ENCODE assay signal across 12 cellular contexts in the genomic region with DNA sequence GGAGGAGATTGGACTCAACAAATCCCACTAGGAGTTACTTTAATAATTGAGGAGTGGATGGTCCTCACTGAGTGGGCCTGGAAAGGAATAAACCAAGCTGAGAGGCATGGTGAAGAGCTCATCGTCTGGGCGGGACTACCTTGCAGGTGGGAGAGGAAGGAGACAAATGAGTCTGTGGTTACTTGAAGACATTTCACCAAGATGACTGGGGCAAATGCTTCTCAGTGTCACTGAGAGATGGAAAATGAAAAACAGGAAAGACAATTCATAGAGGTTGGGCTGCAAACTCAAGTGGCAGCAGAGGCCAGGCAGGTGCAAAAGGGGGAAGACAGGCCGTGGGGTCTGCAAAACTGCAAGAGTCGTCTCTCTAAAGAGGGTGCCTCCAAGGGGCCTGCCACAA. TPM values are rescaled to one million over a fixed set of nuclear protein-coding genes. Genes with fewer than 3 reads are reported as not detected.
A peak's percentile ranks its signal among the peaks of the same experiment; 100 is the strongest.
DNase-seq lines count a peak whose midpoint lies in the region; ATAC-seq and TF ChIP-seq lines count a peak whose summit lies in the region.
"Had no signal": no experiment of that assay in that cellular context is flagged by ENCODE, and none has a peak within 500 bp of the region (broad histone marks: within the 10 kb centered on the region; RNA-seq: fewer than 3 reads in every experiment).

No MANE protein-coding gene starts in this region.

- H3K9me3 ChIP-seq in SK-N-MC (ENCODE audit: low read depth, low read length) (no peaks in the 10 kb centered on the region), psoas muscle (peaks cover 2% of the 10 kb centered on the region)
- H3K9me3 ChIP-seq: body of pancreas, tibial artery had no signal

- H3K4me3 Mint-ChIP-seq in T-helper 2 cell treated with Interferon-gamma antibody and Interleukin-4, amounts not matched to agents 5 μg/mL and 100 μg/mL, for 36 hours = peak overlapping the region; percentile 90
- no peak overlapping the region for H3K4me3 Mint-ChIP-seq in dendritic cell treated with granulocyte-macrophage colony-stimulating factor and Interleukin-4, amounts not matched to agents 40 ng/mL and 50 ng/mL, for 4 days
- peak overlapping the region; percentile 88 for H3K4me3 Mint-ChIP-seq in stimulated activated effector memory CD8-positive, alpha-beta T cell treated with anti-CD3 and anti-CD28 coated beads, Interleukin-12 subunit alpha, Interleukin-12 subunit beta, amount 100 ng/mL, for 72 hours

- H3K36me3 ChIP-seq in SK-N-MC (ENCODE audit: insufficient read depth, low read length) = peaks cover 4% of the 10 kb centered on the region
- no peaks in the 10 kb centered on the region for H3K36me3 ChIP-seq in psoas muscle (ENCODE audit: insufficient read depth in 1 of 2, low read depth in 1 of 2)
- H3K36me3 ChIP-seq: tibial artery had no signal

- DNase-seq in T-helper 2 cell treated with Interferon-gamma antibody and Interleukin-4, amounts not matched to agents 5 μg/mL and 100 μg/mL, for 36 hours (ENCODE audit: low spot score) = no peak
- DNase-seq in T-helper 2 cell = no peak
- DNase-seq in SK-N-MC (ENCODE audit: low read depth, low spot score) = no peak
- DNase-seq in stimulated activated effector memory CD8-positive, alpha-beta T cell treated with anti-CD3 and anti-CD28 coated beads, Interleukin-12 subunit alpha, Interleukin-12 subunit beta, amount 100 ng/mL, for 72 hours (ENCODE audit: low spot score in 2 of 2) = no peak
- DNase-seq in psoas muscle = no peak
- DNase-seq: body of pancreas, nucleus accumbens, SHP77, tibial artery had no signal

- intact Hi-C loops in dendritic cell treated with granulocyte-macrophage colony-stimulating factor and Interleukin-4, amounts not matched to agents 40 ng/mL and 50 ng/mL, for 4 days (cut with micrococcal nuclease) = no loop called here
- intact Hi-C loops in psoas muscle (cut with DNase I) = no loop called here

- H3K27ac ChIP-seq in SK-N-MC (peak overlapping the region; percentile 83), psoas muscle (no peak overlapping the region)

- no peak for ATAC-seq in stimulated activated effector memory CD8-positive, alpha-beta T cell treated with anti-CD3 and anti-CD28 coated beads, Interleukin-12 subunit alpha, Interleukin-12 subunit beta, amount 100 ng/mL, for 72 hours
- ATAC-seq in HG02938 (IDR thresholded peaks at IDR 0.05; ENCODE audit: unreplicated experiment) (no peak), HG02981 (IDR thresholded peaks at IDR 0.05; ENCODE audit: unreplicated experiment) (no peak), psoas muscle (no peak)
- ATAC-seq: body of pancreas had no signal

- peaks cover 34% of the 10 kb centered on the region for H3K4me1 Mint-ChIP-seq in T-helper 2 cell treated with Interferon-gamma antibody and Interleukin-4, amounts not matched to agents 5 μg/mL and 100 μg/mL, for 36 hours (ENCODE audit: low read depth)
- peaks cover 52% of the 10 kb centered on the region for H3K4me1 Mint-ChIP-seq in dendritic cell treated with granulocyte-macrophage colony-stimulating factor and Interleukin-4, amounts not matched to agents 40 ng/mL and 50 ng/mL, for 4 days (ENCODE audit: low read depth)
- H3K4me1 Mint-ChIP-seq in stimulated activated effector memory CD8-positive, alpha-beta T cell treated with anti-CD3 and anti-CD28 coated beads, Interleukin-12 subunit alpha, Interleukin-12 subunit beta, amount 100 ng/mL, for 72 hours = peaks cover 59% of the 10 kb centered on the region

- no peak for TF ChIP-seq CTCF in psoas muscle (IDR thresholded peaks at IDR 0.05)

- peaks cover 12% of the 10 kb centered on the region for H3K9me3 Mint-ChIP-seq in T-helper 2 cell treated with Interferon-gamma antibody and Interleukin-4, amounts not matched to agents 5 μg/mL and 100 μg/mL, for 36 hours
- H3K9me3 Mint-ChIP-seq in dendritic cell treated with granulocyte-macrophage colony-stimulating factor and Interleukin-4, amounts not matched to agents 40 ng/mL and 50 ng/mL, for 4 days = peaks cover 7% of the 10 kb centered on the region
- peaks cover 4% of the 10 kb centered on the region for H3K9me3 Mint-ChIP-seq in stimulated activated effector memory CD8-positive, alpha-beta T cell treated with anti-CD3 and anti-CD28 coated beads, Interleukin-12 subunit alpha, Interleukin-12 subunit beta, amount 100 ng/mL, for 72 hours

- peaks cover 44% of the 10 kb centered on the region for H3K27me3 Mint-ChIP-seq in T-helper 2 cell treated with Interferon-gamma antibody and Interleukin-4, amounts not matched to agents 5 μg/mL and 100 μg/mL, for 36 hours (ENCODE audit: low read depth)
- H3K27me3 Mint-ChIP-seq in dendritic cell treated with granulocyte-macrophage colony-stimulating factor and Interleukin-4, amounts not matched to agents 40 ng/mL and 50 ng/mL, for 4 days = peaks cover 3% of the 10 kb centered on the region

- H3K4me3 ChIP-seq in SK-N-MC = peak overlapping the region; percentile 94
- no peak overlapping the region for H3K4me3 ChIP-seq in psoas muscle
- H3K4me3 ChIP-seq: body of pancreas had no signal

- 88 to 95% (median 91%) methylated on average over 4 of the region's 4 CpGs for WGBS in psoas muscle, 3 donors

- peaks cover 4% of the 10 kb centered on the region for H3K36me3 Mint-ChIP-seq in T-helper 2 cell treated with Interferon-gamma antibody and Interleukin-4, amounts not matched to agents 5 μg/mL and 100 μg/mL, for 36 hours (ENCODE audit: low read depth)
- peaks cover 38% of the 10 kb centered on the region for H3K36me3 Mint-ChIP-seq in dendritic cell treated with granulocyte-macrophage colony-stimulating factor and Interleukin-4, amounts not matched to agents 40 ng/mL and 50 ng/mL, for 4 days (ENCODE audit: low read depth)
- peaks cover 14% of the 10 kb centered on the region for H3K36me3 Mint-ChIP-seq in stimulated activated effector memory CD8-positive, alpha-beta T cell treated with anti-CD3 and anti-CD28 coated beads, Interleukin-12 subunit alpha, Interleukin-12 subunit beta, amount 100 ng/mL, for 72 hours

- no peaks in the 10 kb centered on the region for H3K27me3 ChIP-seq in psoas muscle (ENCODE audit: insufficient read depth in 3 of 3, low read length in 2 of 3)
- H3K27me3 ChIP-seq: body of pancreas had no signal

- peaks cover 3% of the 10 kb centered on the region for H3K4me1 ChIP-seq in psoas muscle

- peak overlapping the region; percentile 22 for H3K27ac Mint-ChIP-seq in T-helper 2 cell treated with Interferon-gamma antibody and Interleukin-4, amounts not matched to agents 5 μg/mL and 100 μg/mL, for 36 hours
- H3K27ac Mint-ChIP-seq in dendritic cell treated with granulocyte-macrophage colony-stimulating factor and Interleukin-4, amounts not matched to agents 40 ng/mL and 50 ng/mL, for 4 days = peak overlapping the region; percentile 15
- H3K27ac Mint-ChIP-seq in stimulated activated effector memory CD8-positive, alpha-beta T cell treated with anti-CD3 and anti-CD28 coated beads, Interleukin-12 subunit alpha, Interleukin-12 subunit beta, amount 100 ng/mL, for 72 hours = no peak overlapping the region

- H3K9ac ChIP-seq in SK-N-MC (ENCODE audit: insufficient read length) = no peak overlapping the region

RNA-seq across cellular contexts. Expression of a gene that starts 1.5 kb away (rescaled TPM):
- 10 to 100 TPM in 2 of 4 donors, 1 to 10 TPM in 2; 5.3 to 13.2 (median 9.0) TPM for total RNA-seq in psoas muscle
- polyA plus RNA-seq in psoas muscle = 1 to 10 TPM; 1.9 to 2.7 (median 2.6) TPM

RNA-seq across cellular contexts. Expression of a gene that starts 52.0 kb away (rescaled TPM):
- total RNA-seq in psoas muscle = 1 to 10 TPM; 5.4 to 7.8 (median 6.9) TPM
- polyA plus RNA-seq in psoas muscle = 10 to 100 TPM in 1 of 3 donors, 1 to 10 TPM in 2; 3.2 to 12.7 (median 5.7) TPM
